Comparison of ENCODE assay signal across 9 cellular contexts in the genomic region with DNA sequence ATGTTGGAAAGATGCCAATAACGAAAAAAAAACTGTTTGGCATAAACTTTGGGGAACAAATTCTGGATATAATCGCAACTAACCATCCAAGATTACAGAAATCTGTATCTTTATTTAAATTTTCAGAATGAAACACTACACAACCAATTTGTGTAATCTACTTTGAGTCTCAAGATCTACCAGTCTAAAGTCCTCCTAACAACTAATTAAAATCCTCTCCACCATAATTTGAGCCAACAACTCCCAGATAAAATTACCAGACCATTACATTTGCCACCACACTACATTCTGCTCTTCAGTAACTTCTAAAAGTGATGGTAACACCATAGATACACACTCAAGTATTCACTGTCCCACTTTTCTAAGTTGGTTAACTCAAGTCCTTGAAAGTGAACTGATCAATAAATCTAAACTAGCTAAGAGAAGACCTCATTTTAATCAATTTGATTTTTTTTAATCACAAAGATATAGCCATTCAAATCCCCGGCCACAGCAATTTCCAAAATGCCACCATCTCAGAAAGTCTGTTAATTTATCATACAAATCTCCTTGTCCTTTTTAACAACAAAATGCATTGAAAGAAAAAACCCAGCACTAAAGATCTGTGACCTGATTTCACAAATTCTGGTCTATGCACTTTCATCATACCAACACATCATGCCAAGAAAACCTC. TPM values are rescaled to one million over a fixed set of nuclear protein-coding genes. Genes with fewer than 3 reads are reported as not detected.
A peak's percentile ranks its signal among the peaks of the same experiment; 100 is the strongest.
DNase-seq lines count a peak whose midpoint lies in the region; ATAC-seq and TF ChIP-seq lines count a peak whose summit lies in the region.
"Had no signal": no experiment of that assay in that cellular context is flagged by ENCODE, and none has a peak within 500 bp of the region (broad histone marks: within the 10 kb centered on the region; RNA-seq: fewer than 3 reads in every experiment).

No MANE protein-coding gene starts in this region.

- DNase-seq in AG10803 (ENCODE audit: low read depth) = peak; percentile 69
- peak; percentile 54 for DNase-seq in dedifferentiated amniotic fluid mesenchymal stem cell (ENCODE audit: extremely low spot score)
- DNase-seq in natural killer cell treated with Interleukin-12 subunit alpha and Interleukin-12 subunit beta and Interleukin-15 and Interleukin-18, amount 100 ng/mL, for 72 hours (ENCODE audit: low spot score) = no peak
- DNase-seq in SHP77 treated with DMSO at 0.1 percent for 48 hours (lab: John Stamatoyannopoulos, UW) = no peak
- DNase-seq in effector CD8-positive, alpha-beta T cell (lab: John Stamatoyannopoulos, UW) = no peak
- no peak for DNase-seq in NCI-H2171 (lab: John Stamatoyannopoulos, UW)
- DNase-seq: T-helper 9 cell had no signal

- H4K20me1 ChIP-seq in KMS-11 (ENCODE audit: insufficient read depth) = peaks cover 6% of the 10 kb centered on the region; the same call in 1 of the 2 replicates

- H3K36me3 Mint-ChIP-seq in natural killer cell treated with Interleukin-12 subunit alpha and Interleukin-12 subunit beta and Interleukin-15 and Interleukin-18, amount 100 ng/mL, for 72 hours = no peaks in the 10 kb centered on the region

- peaks cover 37% of the 10 kb centered on the region for H3K4me1 ChIP-seq in KMS-11 (ENCODE audit: low read depth, poor library complexity, severe bottlenecking)

- no peaks in the 10 kb centered on the region for H3K27me3 ChIP-seq in KMS-11 (ENCODE audit: insufficient read depth, low read depth)

- peak overlapping the region; percentile 66 to 84 for H3K27ac Mint-ChIP-seq in natural killer cell treated with Interleukin-12 subunit alpha and Interleukin-12 subunit beta and Interleukin-15 and Interleukin-18, amount 100 ng/mL, for 72 hours

- H3K27me3 Mint-ChIP-seq in natural killer cell treated with Interleukin-12 subunit alpha and Interleukin-12 subunit beta and Interleukin-15 and Interleukin-18, amount 100 ng/mL, for 72 hours = no peaks in the 10 kb centered on the region

- H3K79me2 ChIP-seq in KMS-11 (ENCODE audit: insufficient read depth, low read depth) = peaks cover 61% of the 10 kb centered on the region

- ATAC-seq in natural killer cell treated with Interleukin-12 subunit alpha and Interleukin-12 subunit beta and Interleukin-15 and Interleukin-18, amount 100 ng/mL, for 72 hours = no peak
- no peak for ATAC-seq in HG03039 (IDR thresholded peaks at IDR 0.05; ENCODE audit: unreplicated experiment)

- H3K4me3 Mint-ChIP-seq in natural killer cell treated with Interleukin-12 subunit alpha and Interleukin-12 subunit beta and Interleukin-15 and Interleukin-18, amount 100 ng/mL, for 72 hours = peak overlapping the region; percentile 84

- no peak for TF ChIP-seq CTCF in AG10803 (conservative IDR thresholded peaks at IDR 0.05; ENCODE audit: low read length)
- TF ChIP-seq CTCF in KMS-11 (conservative IDR thresholded peaks at IDR 0.05; ENCODE audit: low read depth, low read length) = no peak

- no peaks in the 10 kb centered on the region for H3K9me3 Mint-ChIP-seq in natural killer cell treated with Interleukin-12 subunit alpha and Interleukin-12 subunit beta and Interleukin-15 and Interleukin-18, amount 100 ng/mL, for 72 hours

- H3K4me2 ChIP-seq in KMS-11 = peak overlapping the region; percentile 83

- H3K36me3 ChIP-seq in KMS-11 (ENCODE audit: insufficient read depth) = no peaks in the 10 kb centered on the region

- peaks cover 30 to 49% of the 10 kb centered on the region in 2 donors for H3K4me1 Mint-ChIP-seq in natural killer cell treated with Interleukin-12 subunit alpha and Interleukin-12 subunit beta and Interleukin-15 and Interleukin-18, amount 100 ng/mL, for 72 hours (ENCODE audit: low read depth in 2 of 2)

- peak overlapping the region; percentile 87 for H3K4me3 ChIP-seq in AG10803 (ENCODE audit: low read length)
- H3K4me3 ChIP-seq in KMS-11 (IDR thresholded peaks at IDR 0.05; ENCODE audit: insufficient read depth, low read depth, low read length) = no peak overlapping the region

- no peak overlapping the region for H2AFZ ChIP-seq in KMS-11 (ENCODE audit: low read depth)

- peak overlapping the region; percentile 65; the same call in 1 of the 2 replicates for H3K9ac ChIP-seq in KMS-11

- peak overlapping the region; percentile 73; the same call in 1 of the 2 replicates for H3K27ac ChIP-seq in KMS-11

RNA-seq across cellular contexts. Expression of gene SIAH1, which starts 1.9 kb away (rescaled TPM):
- 10 to 100 TPM; 21.0 to 25.7 TPM for total RNA-seq in natural killer cell treated with Interleukin-12 subunit alpha and Interleukin-12 subunit beta and Interleukin-15 and Interleukin-18, amount 100 ng/mL, for 72 hours

Comparison
In these comparisons a context has a peak if more than half of its experiments do, and no peak if none do; other contexts are left out.
1. DNase-seq: peak in AG10803 (single experiment) and dedifferentiated amniotic fluid mesenchymal stem cell (single experiment); none in natural killer cell treated with Interleukin-12 subunit alpha and Interleukin-12 subunit beta and Interleukin-15 and Interleukin-18, amount 100 ng/mL, for 72 hours (single experiment), SHP77 treated with DMSO at 0.1 percent for 48 hours (single experiment), effector CD8-positive, alpha-beta T cell (single experiment) and NCI-H2171 (single experiment).